ENCODE assay signal across 2 cellular contexts in the genomic region with DNA sequence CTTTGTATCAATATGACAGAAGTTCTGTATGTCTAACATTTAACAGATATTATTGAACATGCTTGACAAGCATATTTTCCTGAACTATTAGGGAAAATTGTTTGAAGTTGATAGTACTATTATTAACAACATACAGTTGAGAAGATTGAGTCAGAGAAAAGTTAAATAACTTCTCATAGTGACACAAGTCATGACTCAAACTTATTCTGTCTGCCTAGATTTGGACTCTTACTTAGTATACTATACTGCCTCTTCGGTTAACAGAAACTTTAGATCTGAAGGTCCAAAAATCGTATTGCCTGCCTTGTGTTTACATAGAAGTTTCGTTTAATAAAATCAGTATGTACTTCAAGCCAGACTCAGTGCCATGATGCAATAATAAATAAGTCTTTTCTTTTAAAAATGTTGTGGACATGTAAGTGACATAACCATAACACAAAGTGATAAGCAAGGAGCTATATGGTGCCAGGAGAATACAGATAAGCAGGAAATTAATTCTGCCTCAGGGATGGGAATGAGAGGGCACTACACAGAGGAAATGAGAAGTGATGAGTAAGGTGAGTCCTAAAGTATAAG.
TF ChIP-seq lines count a peak whose summit lies in the region.

No MANE protein-coding gene starts in this region.

TF ChIP-seq in SK-N-SH, 30 proteins besides CTCF, POLR2A, EP300 and RAD21 (continued from another document):
- TF ChIP-seq SIN3A (IDR thresholded peaks at IDR 0.05; ENCODE audit: borderline replicate concordance, low read depth, low read length) (no peak), MEF2A (IDR thresholded peaks at IDR 0.05; ENCODE audit: borderline replicate concordance, low read depth) (no peak), SMC3 (IDR thresholded peaks at IDR 0.05; ENCODE audit: low read depth, low read length) (no peak), FOXJ3 (CRISPR knock-in tag; IDR thresholded peaks at IDR 0.05) (no peak), GATA2 (CRISPR knock-in tag; IDR thresholded peaks at IDR 0.05) (no peak), MXI1 (IDR thresholded peaks at IDR 0.05; ENCODE audit: low read depth, low read length) (no peak)
- TF ChIP-seq, protein P1, sequence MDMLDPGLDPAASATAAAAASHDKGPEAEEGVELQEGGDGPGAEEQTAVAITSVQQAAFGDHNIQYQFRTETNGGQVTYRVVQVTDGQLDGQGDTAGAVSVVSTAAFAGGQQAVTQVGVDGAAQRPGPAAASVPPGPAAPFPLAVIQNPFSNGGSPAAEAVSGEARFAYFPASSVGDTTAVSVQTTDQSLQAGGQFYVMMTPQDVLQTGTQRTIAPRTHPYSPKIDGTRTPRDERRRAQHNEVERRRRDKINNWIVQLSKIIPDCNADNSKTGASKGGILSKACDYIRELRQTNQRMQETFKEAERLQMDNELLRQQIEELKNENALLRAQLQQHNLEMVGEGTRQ (IDR thresholded peaks at IDR 0.05; ENCODE audit: borderline replicate concordance, low read depth, low read length) = no peak
- TF ChIP-seq, protein P2, sequence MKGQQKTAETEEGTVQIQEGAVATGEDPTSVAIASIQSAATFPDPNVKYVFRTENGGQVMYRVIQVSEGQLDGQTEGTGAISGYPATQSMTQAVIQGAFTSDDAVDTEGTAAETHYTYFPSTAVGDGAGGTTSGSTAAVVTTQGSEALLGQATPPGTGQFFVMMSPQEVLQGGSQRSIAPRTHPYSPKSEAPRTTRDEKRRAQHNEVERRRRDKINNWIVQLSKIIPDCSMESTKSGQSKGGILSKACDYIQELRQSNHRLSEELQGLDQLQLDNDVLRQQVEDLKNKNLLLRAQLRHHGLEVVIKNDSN (IDR thresholded peaks at IDR 0.05; ENCODE audit: borderline replicate concordance, low read depth) = no peak

TF ChIP-seq in SK-N-SH treated with all-trans-retinoic acid at 6 μM for 48 hours, 23 proteins besides CTCF, POLR2A, EP300 and RAD21 (continued from another document):
- TF ChIP-seq, protein P3, sequence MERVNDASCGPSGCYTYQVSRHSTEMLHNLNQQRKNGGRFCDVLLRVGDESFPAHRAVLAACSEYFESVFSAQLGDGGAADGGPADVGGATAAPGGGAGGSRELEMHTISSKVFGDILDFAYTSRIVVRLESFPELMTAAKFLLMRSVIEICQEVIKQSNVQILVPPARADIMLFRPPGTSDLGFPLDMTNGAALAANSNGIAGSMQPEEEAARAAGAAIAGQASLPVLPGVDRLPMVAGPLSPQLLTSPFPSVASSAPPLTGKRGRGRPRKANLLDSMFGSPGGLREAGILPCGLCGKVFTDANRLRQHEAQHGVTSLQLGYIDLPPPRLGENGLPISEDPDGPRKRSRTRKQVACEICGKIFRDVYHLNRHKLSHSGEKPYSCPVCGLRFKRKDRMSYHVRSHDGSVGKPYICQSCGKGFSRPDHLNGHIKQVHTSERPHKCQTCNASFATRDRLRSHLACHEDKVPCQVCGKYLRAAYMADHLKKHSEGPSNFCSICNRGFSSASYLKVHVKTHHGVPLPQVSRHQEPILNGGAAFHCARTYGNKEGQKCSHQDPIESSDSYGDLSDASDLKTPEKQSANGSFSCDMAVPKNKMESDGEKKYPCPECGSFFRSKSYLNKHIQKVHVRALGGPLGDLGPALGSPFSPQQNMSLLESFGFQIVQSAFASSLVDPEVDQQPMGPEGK (CRISPR knock-in tag; IDR thresholded peaks at IDR 0.05; ENCODE audit: borderline replicate concordance) = no peak
- TF ChIP-seq ZNF8 (CRISPR knock-in tag; IDR thresholded peaks at IDR 0.05) (no peak), GLIS3 (CRISPR knock-in tag; IDR thresholded peaks at IDR 0.05) (no peak), OSR1 (CRISPR knock-in tag; IDR thresholded peaks at IDR 0.05) (no peak), TCF4 (CRISPR knock-in tag; IDR thresholded peaks at IDR 0.05; ENCODE audit: borderline replicate concordance) (no peak), ZNF565 (CRISPR knock-in tag; conservative IDR thresholded peaks at IDR 0.05; ENCODE audit: low read depth) (no peak), SNAI2 (CRISPR knock-in tag; IDR thresholded peaks at IDR 0.05) (no peak), ZC3H10 (CRISPR knock-in tag; IDR thresholded peaks at IDR 0.05) (no peak)
- TF ChIP-seq, protein P4, sequence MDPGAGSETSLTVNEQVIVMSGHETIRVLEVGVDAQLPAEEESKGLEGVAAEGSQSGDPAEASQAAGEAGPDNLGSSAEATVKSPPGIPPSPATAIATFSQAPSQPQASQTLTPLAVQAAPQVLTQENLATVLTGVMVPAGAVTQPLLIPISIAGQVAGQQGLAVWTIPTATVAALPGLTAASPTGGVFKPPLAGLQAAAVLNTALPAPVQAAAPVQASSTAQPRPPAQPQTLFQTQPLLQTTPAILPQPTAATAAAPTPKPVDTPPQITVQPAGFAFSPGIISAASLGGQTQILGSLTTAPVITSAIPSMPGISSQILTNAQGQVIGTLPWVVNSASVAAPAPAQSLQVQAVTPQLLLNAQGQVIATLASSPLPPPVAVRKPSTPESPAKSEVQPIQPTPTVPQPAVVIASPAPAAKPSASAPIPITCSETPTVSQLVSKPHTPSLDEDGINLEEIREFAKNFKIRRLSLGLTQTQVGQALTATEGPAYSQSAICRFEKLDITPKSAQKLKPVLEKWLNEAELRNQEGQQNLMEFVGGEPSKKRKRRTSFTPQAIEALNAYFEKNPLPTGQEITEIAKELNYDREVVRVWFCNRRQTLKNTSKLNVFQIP (CRISPR knock-in tag; IDR thresholded peaks at IDR 0.05; ENCODE audit: borderline replicate concordance, low read depth) = no peak
